ENCODE assay signal across 11 cellular contexts in genomic region chr3:128591728-128592426, GRCh38. TPM values are rescaled to one million over a fixed set of nuclear protein-coding genes. Genes with fewer than 3 reads are reported as not detected.
DNase-seq lines count a peak whose midpoint lies in the region; ATAC-seq and TF ChIP-seq lines count a peak whose summit lies in the region.
"Had no signal": no experiment of that assay in that cellular context is flagged by ENCODE, and none has a peak within 500 bp of the region (broad histone marks: within the 10 kb centered on the region; RNA-seq: fewer than 3 reads in every experiment).

No MANE protein-coding gene starts in this region.

- no peak for TF ChIP-seq CTCF in endothelial cell (IDR thresholded peaks at IDR 0.05; ENCODE audit: unreplicated experiment)

- ATAC-seq in activated T-cell treated with anti-CD3 and anti-CD28 coated beads, Interleukin-2, amount 50 U/mL, for 4 hours, result peak; percentile 56 to 70
- peak; percentile 78 for ATAC-seq in stimulated activated effector memory CD8-positive, alpha-beta T cell treated with anti-CD3 and anti-CD28 coated beads, Interleukin-12 subunit alpha, Interleukin-12 subunit beta, amount 100 ng/mL, for 72 hours
- ATAC-seq in HG03095 (IDR thresholded peaks at IDR 0.05; ENCODE audit: unreplicated experiment), result no peak

- no peak for DNase-seq in activated T-cell treated with anti-CD3 and anti-CD28 coated beads, Interleukin-2, amount 50 U/mL, for 4 hours
- DNase-seq in activated T-cell treated with anti-CD3 and anti-CD28 coated beads for 4 hours, result no peak
- DNase-seq in SIG-M5 (lab: John Stamatoyannopoulos, UW), result peak; percentile 19
- no peak for DNase-seq in stimulated activated effector memory CD8-positive, alpha-beta T cell treated with anti-CD3 and anti-CD28 coated beads, Interleukin-12 subunit alpha, Interleukin-12 subunit beta, amount 100 ng/mL, for 72 hours (ENCODE audit: low spot score in 2 of 2)
- no peak for DNase-seq in NCI-H2196 (lab: John Stamatoyannopoulos, UW; ENCODE audit: unreplicated experiment)
- DNase-seq in endothelial cell (ENCODE audit: low spot score), result no peak
- DNase-seq: NCI-H1436 treated with DMSO at 0.1 percent for 48 hours, NCI-H510A treated with DMSO at 0.1 percent for 48 hours, RPMI8226 had no signal

- no peaks in the 10 kb centered on the region for H3K9me3 Mint-ChIP-seq in activated T-cell treated with anti-CD3 and anti-CD28 coated beads, Interleukin-2, amount 50 U/mL, for 4 hours
- H3K9me3 Mint-ChIP-seq in activated naive CD4-positive, alpha-beta T cell treated with anti-CD3 and anti-CD28 coated beads, Interleukin-2, amount 50 U/mL, for 24 hours, result no peaks in the 10 kb centered on the region
- H3K9me3 Mint-ChIP-seq in stimulated activated effector memory CD8-positive, alpha-beta T cell treated with anti-CD3 and anti-CD28 coated beads, Interleukin-12 subunit alpha, Interleukin-12 subunit beta, amount 100 ng/mL, for 72 hours, result no peaks in the 10 kb centered on the region
- peaks cover 5% of the 10 kb centered on the region for H3K9me3 Mint-ChIP-seq in endothelial cell (ENCODE audit: unreplicated experiment)

- H3K4me3 Mint-ChIP-seq in activated T-cell treated with anti-CD3 and anti-CD28 coated beads, Interleukin-2, amount 50 U/mL, for 4 hours, result no peak overlapping the region
- peak overlapping the region; percentile 56 for H3K4me3 Mint-ChIP-seq in activated naive CD4-positive, alpha-beta T cell treated with anti-CD3 and anti-CD28 coated beads, Interleukin-2, amount 50 U/mL, for 24 hours
- peak overlapping the region; percentile 22 for H3K4me3 Mint-ChIP-seq in stimulated activated effector memory CD8-positive, alpha-beta T cell treated with anti-CD3 and anti-CD28 coated beads, Interleukin-12 subunit alpha, Interleukin-12 subunit beta, amount 100 ng/mL, for 72 hours
- no peak overlapping the region for H3K4me3 Mint-ChIP-seq in endothelial cell (ENCODE audit: unreplicated experiment)

- no peaks in the 10 kb centered on the region for H3K27me3 Mint-ChIP-seq in activated T-cell treated with anti-CD3 and anti-CD28 coated beads, Interleukin-2, amount 50 U/mL, for 4 hours (ENCODE audit: low read depth)
- H3K27me3 Mint-ChIP-seq in activated naive CD4-positive, alpha-beta T cell treated with anti-CD3 and anti-CD28 coated beads, Interleukin-2, amount 50 U/mL, for 24 hours, result no peaks in the 10 kb centered on the region
- H3K27me3 Mint-ChIP-seq in endothelial cell (ENCODE audit: unreplicated experiment), result peaks cover 4% of the 10 kb centered on the region

- peaks cover 24% of the 10 kb centered on the region for H3K4me1 Mint-ChIP-seq in activated T-cell treated with anti-CD3 and anti-CD28 coated beads, Interleukin-2, amount 50 U/mL, for 4 hours (ENCODE audit: low read depth)
- H3K4me1 Mint-ChIP-seq in activated naive CD4-positive, alpha-beta T cell treated with anti-CD3 and anti-CD28 coated beads, Interleukin-2, amount 50 U/mL, for 24 hours, result peaks cover 30% of the 10 kb centered on the region
- H3K4me1 Mint-ChIP-seq in stimulated activated effector memory CD8-positive, alpha-beta T cell treated with anti-CD3 and anti-CD28 coated beads, Interleukin-12 subunit alpha, Interleukin-12 subunit beta, amount 100 ng/mL, for 72 hours, result peaks cover 4% of the 10 kb centered on the region
- H3K4me1 Mint-ChIP-seq in endothelial cell (ENCODE audit: unreplicated experiment), result no peaks in the 10 kb centered on the region

- no peaks in the 10 kb centered on the region for H3K36me3 Mint-ChIP-seq in activated T-cell treated with anti-CD3 and anti-CD28 coated beads, Interleukin-2, amount 50 U/mL, for 4 hours (ENCODE audit: insufficient read depth)
- H3K36me3 Mint-ChIP-seq in activated naive CD4-positive, alpha-beta T cell treated with anti-CD3 and anti-CD28 coated beads, Interleukin-2, amount 50 U/mL, for 24 hours, result peaks cover 2% of the 10 kb centered on the region
- H3K36me3 Mint-ChIP-seq in stimulated activated effector memory CD8-positive, alpha-beta T cell treated with anti-CD3 and anti-CD28 coated beads, Interleukin-12 subunit alpha, Interleukin-12 subunit beta, amount 100 ng/mL, for 72 hours, result no peaks in the 10 kb centered on the region
- peaks cover 12% of the 10 kb centered on the region for H3K36me3 Mint-ChIP-seq in endothelial cell (ENCODE audit: low read depth, unreplicated experiment)

- peak overlapping the region; percentile 68 for H3K27ac Mint-ChIP-seq in activated naive CD4-positive, alpha-beta T cell treated with anti-CD3 and anti-CD28 coated beads, Interleukin-2, amount 50 U/mL, for 24 hours
- no peak overlapping the region for H3K27ac Mint-ChIP-seq in stimulated activated effector memory CD8-positive, alpha-beta T cell treated with anti-CD3 and anti-CD28 coated beads, Interleukin-12 subunit alpha, Interleukin-12 subunit beta, amount 100 ng/mL, for 72 hours
- H3K27ac Mint-ChIP-seq in endothelial cell (ENCODE audit: unreplicated experiment), result no peak overlapping the region

RNA-seq across cellular contexts. Expression of gene RPN1, which starts 58.7 kb away (rescaled TPM):
- total RNA-seq in activated T-cell treated with anti-CD3 and anti-CD28 coated beads, Interleukin-2, amount 50 U/mL, for 4 hours, result 100 to 1,000 TPM; 189 to 209 (median 195) TPM
- 250 TPM for total RNA-seq in endothelial cell (ENCODE audit: unreplicated experiment)

Comparison
In these comparisons a context has a peak if more than half of its experiments do, and no peak if none do; other contexts are left out.
1. H3K4me3 Mint-ChIP-seq: peak in activated naive CD4-positive, alpha-beta T cell treated with anti-CD3 and anti-CD28 coated beads, Interleukin-2, amount 50 U/mL, for 24 hours (single experiment) and stimulated activated effector memory CD8-positive, alpha-beta T cell treated with anti-CD3 and anti-CD28 coated beads, Interleukin-12 subunit alpha, Interleukin-12 subunit beta, amount 100 ng/mL, for 72 hours (single experiment); none in activated T-cell treated with anti-CD3 and anti-CD28 coated beads, Interleukin-2, amount 50 U/mL, for 4 hours (single experiment) and endothelial cell (single experiment).